Comparison of ENCODE assay signal across 20 cellular contexts in genomic region chr1:56187410-56187809, GRCh38.
"Had no signal": no experiment of that assay in that cellular context is flagged by ENCODE, and none has a peak within 500 bp of the region (broad histone marks: within the 10 kb centered on the region; RNA-seq: fewer than 3 reads in every experiment).

No MANE protein-coding gene starts in this region.

- H3K9me3 ChIP-seq: gastrocnemius medialis, psoas muscle, sigmoid colon, testis, tibial nerve had no signal

- FAIRE-seq: keratinocyte had no signal

- H3K27me3 ChIP-seq: gastrocnemius medialis, sigmoid colon, testis, tibial nerve had no signal

- ATAC-seq: esophagus mucosa; stimulated activated naive B cell treated with anti-CD40 and anti-IgM and Interleukin-4, amounts not matched to agents 10 μg/mL and 1 μg/mL and 100 μg/mL, for 72 hours; stimulated activated naive CD8-positive, alpha-beta T cell treated with anti-CD3 and anti-CD28 coated beads, Interleukin-15, amount 100 ng/mL, for 72 hours had no signal

- H3K36me3 ChIP-seq: gastrocnemius medialis, sigmoid colon, tibial nerve had no signal

- H3K27ac ChIP-seq: dorsolateral prefrontal cortex, psoas muscle, skin epidermis, testis, tibial nerve had no signal

- H3K4me1 ChIP-seq: testis had no signal

- DNase-seq: cortex of kidney; dorsolateral prefrontal cortex; effector CD8-positive, alpha-beta T cell; immature natural killer cell; mesendoderm; naive B cell; nephron progenitor cell; retina; sigmoid colon; stimulated activated CD4-positive, alpha-beta T cell treated with anti-CD3 and anti-CD28 coated beads, Interleukin-2, amount 100 ng/mL, for 24 hours; stimulated activated CD4-positive, alpha-beta T cell treated with anti-CD3 and anti-CD28 coated beads, Interleukin-4, amount 100 ng/mL, for 4 hours; stimulated activated naive B cell treated with anti-CD40 and anti-IgM and Interleukin-4, amounts not matched to agents 10 μg/mL and 1 μg/mL and 100 μg/mL, for 72 hours; stimulated activated naive CD8-positive, alpha-beta T cell treated with anti-CD3 and anti-CD28 coated beads, Interleukin-15, amount 100 ng/mL, for 72 hours; testis had no signal

- H3K4me3 ChIP-seq: dorsolateral prefrontal cortex, gastrocnemius medialis, psoas muscle, sigmoid colon, skin epidermis, testis, tibial nerve had no signal
